ENCODE assay signal across 8 cellular contexts in genomic region chr1:161117681-161118581, GRCh38. TPM values are rescaled to one million over a fixed set of nuclear protein-coding genes. Genes with fewer than 3 reads are reported as not detected.
DNase-seq lines count a peak whose midpoint lies in the region; ATAC-seq, FAIRE-seq and TF ChIP-seq lines count a peak whose summit lies in the region.

Gene NIT1 (plus strand): TSS chr1:161118105. CDS start chr1:161118177, 72 bp downstream.
A gene with protein sequence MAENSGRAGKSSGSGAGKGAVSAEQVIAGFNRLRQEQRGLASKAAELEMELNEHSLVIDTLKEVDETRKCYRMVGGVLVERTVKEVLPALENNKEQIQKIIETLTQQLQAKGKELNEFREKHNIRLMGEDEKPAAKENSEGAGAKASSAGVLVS (minus strand): TSS chr1:161118037. CDS start chr1:161118026, 11 bp downstream.

- ATAC-seq in GM21381 (IDR thresholded peaks at IDR 0.05; ENCODE audit: unreplicated experiment): peak; percentile 82

- TF ChIP-seq CTCF in OCI-LY3 (IDR thresholded peaks at IDR 0.05; ENCODE audit: low read depth, low read length): no peak
- TF ChIP-seq CTCF in endothelial cell of umbilical vein (IDR thresholded peaks at IDR 0.05; ENCODE audit: extremely low read depth in 1 of 2, insufficient read depth in 1 of 2, low read depth in 1 of 2, low read length in 2 of 2): no peak
- no peak for TF ChIP-seq CTCF in mesothelial cell of epicardium (IDR thresholded peaks at IDR 0.05; ENCODE audit: unreplicated experiment)

- no peaks in the 10 kb centered on the region for H3K9me1 ChIP-seq in endothelial cell of umbilical vein (replicated peaks; ENCODE audit: control insufficient read depth, extremely low read depth, insufficient read depth, low read length)

- TF ChIP-seq POLR2A in endothelial cell of umbilical vein (IDR thresholded peaks at IDR 0.05; ENCODE audit: low read depth, low read length): peak; percentile 88

- intact Hi-C loops in endothelial cell of umbilical vein (cut with micrococcal nuclease): loop anchor here (1.0 to 5.0 kb wide), 4 partner anchors 13 to 194 kb away; partner anchors contain the start of genes KLHDC9, SDHC and USP21

- dilution Hi-C loops in endothelial cell of umbilical vein (cut with MboI; ENCODE audit: extremely low pct_ligation_motif_present, low sequenced_read_pairs): no loop called here

- H3K4me3 ChIP-seq in OCI-LY3 (ENCODE audit: low read length): peak within 1 kb of the TSS; percentile 88
- peak within 1 kb of the TSS; percentile 21 to 100 (median 65) for H3K4me3 ChIP-seq in endothelial cell of umbilical vein (replicated peaks in 1 of 3; ENCODE audit: insufficient read depth in 1 of 3, low read depth in 1 of 3, low read length in 3 of 3)

- peak within 1 kb of the TSS; percentile 86 for H3K9ac ChIP-seq in OCI-LY3 (ENCODE audit: low read length)
- peak within 1 kb of the TSS; percentile 89 for H3K9ac ChIP-seq in endothelial cell of umbilical vein (replicated peaks; ENCODE audit: extremely low read depth, insufficient read depth, low read length)

- peak within 1 kb of the TSS; percentile 82; the same call in 1 of the 2 replicates for H2AFZ ChIP-seq in OCI-LY3 (ENCODE audit: low read depth, low read length)
- peak within 1 kb of the TSS; percentile 42 for H2AFZ ChIP-seq in endothelial cell of umbilical vein (ENCODE audit: low read depth, low read length)

- peaks cover 43% of the 10 kb centered on the region for H3K36me3 ChIP-seq in OCI-LY3 (replicated peaks; ENCODE audit: low read depth, low read length)
- H3K36me3 ChIP-seq in endothelial cell of umbilical vein (ENCODE audit: control insufficient read depth in 2 of 2, extremely low read depth in 1 of 2, insufficient read depth in 2 of 2, low read length in 2 of 2): peaks cover 8 to 25% of the 10 kb centered on the region in 2 experiments

- H3K27ac ChIP-seq in OCI-LY3 (ENCODE audit: low read length) (peak within 1 kb of the TSS; percentile 61), endothelial cell of umbilical vein (ENCODE audit: insufficient read depth, low read depth, low read length) (peak within 1 kb of the TSS; percentile 66)

- no TSS peak for BruUV-seq in endothelial cell of umbilical vein (replicated peaks; lab: Mats Ljungman, UMichigan)

- peaks cover 21% of the 10 kb centered on the region for H3K4me1 Mint-ChIP-seq in mesothelial cell of epicardium

- CTCF ChIA-PET in endothelial cell of umbilical vein (lab: Charles Lee): interaction anchor here (0.8 to 1.9 kb wide), 8 partner anchors 13 to 264 kb away, joined by 3 to 7 read pairs (median 4); partner anchors contain the start of genes DEDD, KLHDC9 and USF1

- H3K27me3 ChIP-seq in OCI-LY3 (ENCODE audit: low read depth, low read length) (no peaks in the 10 kb centered on the region), endothelial cell of umbilical vein (ENCODE audit: control insufficient read depth in 2 of 2, insufficient read depth in 2 of 2, low read length in 2 of 2) (no peaks in the 10 kb centered on the region)

- POLR2A ChIA-PET in endothelial cell of umbilical vein (lab: Charles Lee): interaction anchor here (1.3 to 1.9 kb wide), 2 partner anchors 15 to 72 kb away, joined by 3 to 11 read pairs; partner anchors contain the start of genes DEDD and USF1

- H3K4me2 ChIP-seq in OCI-LY3 (ENCODE audit: low read length): peak within 1 kb of the TSS; percentile 86
- peak within 1 kb of the TSS; percentile 82 for H3K4me2 ChIP-seq in endothelial cell of umbilical vein (ENCODE audit: insufficient read depth, low read length)

- peak within 1 kb of the TSS; percentile 97 for H3K27ac Mint-ChIP-seq in mesothelial cell of epicardium

- H3K36me3 Mint-ChIP-seq in mesothelial cell of epicardium: peaks cover 10% of the 10 kb centered on the region

- peaks cover 24% of the 10 kb centered on the region for H4K20me1 ChIP-seq in OCI-LY3 (ENCODE audit: insufficient read depth, low read length)
- H4K20me1 ChIP-seq in endothelial cell of umbilical vein (replicated peaks; ENCODE audit: control insufficient read depth, extremely low read depth, insufficient read depth, low read length): no peaks in the 10 kb centered on the region

- DNase-seq in Caki2 (ENCODE audit: low read depth) (peak; percentile 76), HUDEP-2 (lab: John Stamatoyannopoulos, UW; ENCODE audit: unreplicated experiment in 76 of 76) (peak in 71 of 76 experiments; percentile 12 to 85 (median 61)), activated T-cell treated with anti-CD3 and anti-CD28 coated beads for 1 hour (ENCODE audit: low read depth) (peak; percentile 72), endothelial cell of umbilical vein (ENCODE audit: low read depth, low spot score) (peak; percentile 86), mesothelial cell of epicardium (ENCODE audit: low spot score in 2 of 2, unreplicated experiment in 2 of 2) (peak; percentile 76 to 91)
- peak; percentile 71 to 77 for DNase-seq in stimulated activated CD8-positive, alpha-beta memory T cell treated with anti-CD3 and anti-CD28 coated beads, Interleukin-15, amount 100 ng/mL, for 4 hours (ENCODE audit: low read depth in 2 of 2)

- peak within 1 kb of the TSS; percentile 95 for H3K4me3 Mint-ChIP-seq in mesothelial cell of epicardium

- H3K79me2 ChIP-seq in OCI-LY3 (ENCODE audit: low read length) (peaks cover 69% of the 10 kb centered on the region), endothelial cell of umbilical vein (ENCODE audit: control insufficient read depth, insufficient read depth, low read length) (peaks cover 53% of the 10 kb centered on the region)

- FAIRE-seq in endothelial cell of umbilical vein (lab: Jason Lieb, UNC): peak; percentile 86

- H3K27me3 Mint-ChIP-seq in mesothelial cell of epicardium (ENCODE audit: low read depth): no peaks in the 10 kb centered on the region

- H3K9me3 ChIP-seq in OCI-LY3 (ENCODE audit: insufficient read depth, low read length): no peaks in the 10 kb centered on the region
- no peaks in the 10 kb centered on the region for H3K9me3 ChIP-seq in endothelial cell of umbilical vein (replicated peaks; ENCODE audit: control insufficient read depth, insufficient read depth, low read length)

- in situ Hi-C loops in Caki2 (cut with HindIII; ENCODE audit: low pct_unique_long_range_greater_than_20kb, low sequenced_read_pairs): no loop called here

- H3K4me1 ChIP-seq in OCI-LY3 (ENCODE audit: low read length) (peaks cover 38% of the 10 kb centered on the region), endothelial cell of umbilical vein (ENCODE audit: control insufficient read depth, extremely low read depth, insufficient read depth, low read length) (peaks cover 43% of the 10 kb centered on the region)

- H3K9me3 Mint-ChIP-seq in mesothelial cell of epicardium: no peaks in the 10 kb centered on the region

TF ChIP-seq in endothelial cell of umbilical vein, 7 proteins besides CTCF, POLR2A, EP300 and RAD21:
- TF ChIP-seq EZH2 (IDR thresholded peaks at IDR 0.05; ENCODE audit: borderline replicate concordance, low read depth, low read length, severe bottlenecking) (no peak), POLR2AphosphoS5 (IDR thresholded peaks at IDR 0.05; ENCODE audit: insufficient read depth, low read depth, low read length) (peak; percentile 88)
- TF ChIP-seq, protein P1, sequence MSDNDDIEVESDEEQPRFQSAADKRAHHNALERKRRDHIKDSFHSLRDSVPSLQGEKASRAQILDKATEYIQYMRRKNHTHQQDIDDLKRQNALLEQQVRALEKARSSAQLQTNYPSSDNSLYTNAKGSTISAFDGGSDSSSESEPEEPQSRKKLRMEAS (IDR thresholded peaks at IDR 0.05; ENCODE audit: insufficient read depth, insufficient read length): no peak

RNA-seq across cellular contexts. Expression of gene NIT1, which starts in this region (rescaled TPM):
- total RNA-seq in Caki2 (2014; rRNA removed; shearing (Covaris generic); ENCODE audit: low replicate concordance): 32.0 and 38.2 TPM in 2 replicates
- total RNA-seq in endothelial cell of umbilical vein (20.3 and 20.9 TPM in 2 replicates), mesothelial cell of epicardium (35.3 to 37.7 TPM (median 35.9 TPM) in 3 replicates)
- polyA plus RNA-seq in endothelial cell of umbilical vein: 26.5 and 28.2 TPM in 2 replicates
- polyA plus RNA-seq in endothelial cell of umbilical vein (2011; cell fraction: cytosol; rRNA removed): 21.0 and 21.6 TPM in 2 replicates
- 53.0 and 53.3 TPM in 2 replicates for polyA plus RNA-seq in endothelial cell of umbilical vein (2011; cell fraction: nucleus; rRNA removed)
- polyA plus RNA-seq in endothelial cell of umbilical vein (2012): 21.1 and 26.4 TPM in 2 replicates
- polyA minus RNA-seq in endothelial cell of umbilical vein: 22.9 and 26.2 TPM in 2 replicates
- 14.1 TPM for polyA minus RNA-seq in endothelial cell of umbilical vein (2011; cell fraction: cytosol; rRNA and poly(A)+ RNA removed)
- polyA minus RNA-seq in endothelial cell of umbilical vein (2011; cell fraction: nucleus; rRNA and poly(A)+ RNA removed): 13.1 and 16.5 TPM in 2 replicates

RNA-seq across cellular contexts. Expression of the second gene that starts in this region (rescaled TPM):
- total RNA-seq in Caki2 (2014; rRNA removed; shearing (Covaris generic); ENCODE audit: low replicate concordance): 23.4 and 34.3 TPM in 2 replicates
- total RNA-seq in endothelial cell of umbilical vein (99.5 and 104 TPM in 2 replicates), mesothelial cell of epicardium (49.7 to 53.2 TPM (median 50.8 TPM) in 3 replicates)
- 86.8 and 157 TPM in 2 replicates for polyA plus RNA-seq in endothelial cell of umbilical vein
- polyA plus RNA-seq in endothelial cell of umbilical vein (2011; cell fraction: cytosol; rRNA removed): 171 and 232 TPM in 2 replicates
- 39.5 and 63.8 TPM in 2 replicates for polyA plus RNA-seq in endothelial cell of umbilical vein (2011; cell fraction: nucleus; rRNA removed)
- 160 and 179 TPM in 2 replicates for polyA plus RNA-seq in endothelial cell of umbilical vein (2012)
- 20.8 and 22.6 TPM in 2 replicates for polyA minus RNA-seq in endothelial cell of umbilical vein
- 26.3 TPM for polyA minus RNA-seq in endothelial cell of umbilical vein (2011; cell fraction: cytosol; rRNA and poly(A)+ RNA removed)
- 4.3 and 5.0 TPM in 2 replicates for polyA minus RNA-seq in endothelial cell of umbilical vein (2011; cell fraction: nucleus; rRNA and poly(A)+ RNA removed)

Comparison
In these comparisons a context has a peak if more than half of its experiments do, and no peak if none do; other contexts are left out.
1. Peak in every context shown above with its lines: DNase-seq, ATAC-seq, H3K4me3 ChIP-seq and H3K27ac ChIP-seq.